ENCODE assay signal across 17 cellular contexts in the genomic region with DNA sequence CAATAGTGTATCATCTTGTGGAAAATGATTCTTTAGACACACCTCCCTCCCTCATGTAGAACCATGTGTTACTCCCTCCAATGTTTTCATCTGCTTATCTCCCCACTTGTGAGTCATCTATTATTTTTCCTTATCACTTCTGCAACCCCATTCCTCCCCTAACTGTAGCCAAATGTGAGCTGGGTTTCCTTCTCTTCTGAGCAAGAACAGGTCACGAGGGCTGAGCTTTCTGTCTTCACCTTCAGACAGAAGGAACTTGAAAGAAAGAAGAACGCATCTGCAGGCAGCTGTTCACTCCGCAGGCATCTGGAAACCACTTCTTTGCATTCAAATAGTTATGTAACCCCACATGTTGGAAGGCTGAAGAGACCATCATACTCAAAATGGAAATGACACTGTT. TPM values are rescaled to one million over a fixed set of nuclear protein-coding genes. Genes with fewer than 3 reads are reported as not detected.
A peak's percentile ranks its signal among the peaks of the same experiment; 100 is the strongest.
DNase-seq lines count a peak whose midpoint lies in the region; ATAC-seq and TF ChIP-seq lines count a peak whose summit lies in the region.
"Had no signal": no experiment of that assay in that cellular context is flagged by ENCODE, and none has a peak within 500 bp of the region (broad histone marks: within the 10 kb centered on the region; RNA-seq: fewer than 3 reads in every experiment).

No MANE protein-coding gene starts in this region.

- in situ Hi-C loops in brain microvascular endothelial cell (cut with HindIII; ENCODE audit: low pct_ligation_motif_present, low sequenced_read_pairs): no loop called here

- no peak overlapping the region for H3K4me3 Mint-ChIP-seq in GM23338

- no peaks in the 10 kb centered on the region for H3K79me2 ChIP-seq in GM23338 (replicated peaks; ENCODE audit: insufficient read depth)
- H3K79me2 ChIP-seq: parathyroid adenoma had no signal

- H3K9me3 ChIP-seq in breast epithelium (peaks cover 0 to 8% of the 10 kb centered on the region in 2 donors), thyroid gland (no peaks in the 10 kb centered on the region)
- H3K9me3 ChIP-seq: suprapubic skin had no signal

- H3K4me3 ChIP-seq in GM23338 (no peak overlapping the region), brain microvascular endothelial cell (ENCODE audit: low read depth, low read length) (no peak overlapping the region), breast epithelium (no peak overlapping the region), thyroid gland (replicated peaks in 1 of 3) (no peak overlapping the region)
- H3K4me3 ChIP-seq: suprapubic skin had no signal

- H3K27me3 Mint-ChIP-seq in GM23338 (ENCODE audit: insufficient read depth, low read depth, poor library complexity): no peaks in the 10 kb centered on the region

- H3K9me2 ChIP-seq in GM23338 (ENCODE audit: insufficient read depth): no peaks in the 10 kb centered on the region; the same call in 1 of the 2 replicates

- H3K9me3 Mint-ChIP-seq in GM23338: peaks cover 29% of the 10 kb centered on the region

- H3K4me1 ChIP-seq in GM23338 (ENCODE audit: insufficient read depth) (no peaks in the 10 kb centered on the region), breast epithelium (no peaks in the 10 kb centered on the region), thyroid gland (no peaks in the 10 kb centered on the region)
- H3K4me1 ChIP-seq: parathyroid adenoma, suprapubic skin had no signal

- H3K36me3 ChIP-seq in GM23338 (ENCODE audit: insufficient read depth) (no peaks in the 10 kb centered on the region), brain microvascular endothelial cell (replicated peaks) (no peaks in the 10 kb centered on the region), breast epithelium (no peaks in the 10 kb centered on the region), thyroid gland (no peaks in the 10 kb centered on the region)
- H3K36me3 ChIP-seq: suprapubic skin had no signal

- H2AFZ ChIP-seq in GM23338: 0 out of 2 replicates have a peak overlapping the region, but pooled peaks have one; percentile 38
- H2AFZ ChIP-seq: parathyroid adenoma had no signal

- 72 to 85% methylated on average over 3 of the region's 3 CpGs for WGBS in thyroid gland, 2 donors

- peaks cover 5% of the 10 kb centered on the region; the same call in 2 of the 3 replicates for H3K4me1 Mint-ChIP-seq in GM23338

- H3K27me3 ChIP-seq in GM23338 (ENCODE audit: insufficient read depth) (no peaks in the 10 kb centered on the region), brain microvascular endothelial cell (replicated peaks) (no peaks in the 10 kb centered on the region), breast epithelium (peaks cover 0 to 25% of the 10 kb centered on the region in 2 donors), thyroid gland (no peaks in the 10 kb centered on the region)
- H3K27me3 ChIP-seq: suprapubic skin had no signal

- no peak overlapping the region for H3K27ac ChIP-seq in GM23338 (ENCODE audit: low read depth)
- H3K27ac ChIP-seq in brain microvascular endothelial cell: no peak overlapping the region
- no peak overlapping the region for H3K27ac ChIP-seq in breast epithelium
- H3K27ac ChIP-seq in thyroid gland: no peak overlapping the region
- H3K27ac ChIP-seq: parathyroid adenoma, suprapubic skin had no signal

- no peak for ATAC-seq in GM23338
- ATAC-seq: Panc1 had no signal

- DNase-seq in A172 (ENCODE audit: low spot score) (peak; percentile 45), GM23338 (ENCODE audit: low spot score) (no peak), NAMALWA (ENCODE audit: low spot score) (peak; percentile 51), brain microvascular endothelial cell (peak; percentile 8), breast epithelium (ENCODE audit: low spot score in 2 of 2) (no peak), thyroid gland (no peak), NCI-H69 (lab: John Stamatoyannopoulos, UW) (no peak), posterior vena cava (ENCODE audit: low spot score) (no peak)
- DNase-seq: activated CD4-positive, alpha-beta T cell treated with anti-CD3 and anti-CD28 coated beads, Interleukin-2, amount 50 U/mL, for 48 hours; effector memory CD4-positive, alpha-beta T cell had no signal

- no peak overlapping the region for H3K4me2 ChIP-seq in GM23338

- TF ChIP-seq POLR2A in breast epithelium (IDR thresholded peaks at IDR 0.05) (no peak), thyroid gland (IDR thresholded peaks at IDR 0.05) (no peak)

- no peak for TF ChIP-seq CTCF in GM23338 (conservative IDR thresholded peaks at IDR 0.05; ENCODE audit: low read depth in 2 of 2)
- no peak for TF ChIP-seq CTCF in brain microvascular endothelial cell (IDR thresholded peaks at IDR 0.05; ENCODE audit: low read depth, low read length, missing control alignments)
- no peak for TF ChIP-seq CTCF in breast epithelium (IDR thresholded peaks at IDR 0.05)
- TF ChIP-seq CTCF in thyroid gland (IDR thresholded peaks at IDR 0.05): no peak

- no peaks in the 10 kb centered on the region for H4K20me1 ChIP-seq in GM23338 (replicated peaks; ENCODE audit: insufficient read depth)

- H3F3A ChIP-seq in GM23338 (replicated peaks; ENCODE audit: low read depth): no peaks in the 10 kb centered on the region

- no peak overlapping the region for H3K27ac Mint-ChIP-seq in GM23338

- peaks cover 32% of the 10 kb centered on the region for H3K36me3 Mint-ChIP-seq in GM23338 (ENCODE audit: low read depth)

- intact Hi-C loops in breast epithelium (cut with DNase I; ENCODE audit: low total_unique reads): no loop called here
- intact Hi-C loops in thyroid gland (cut with DNase I): no loop called here
- intact Hi-C loops in posterior vena cava (cut with DNase I): no loop called here

TF ChIP-seq in GM23338, 12 proteins besides CTCF, POLR2A, EP300 and RAD21 (continues in another document):
- no peak for TF ChIP-seq ZNF114 (CRISPR knock-in tag; IDR thresholded peaks at IDR 0.05)
- TF ChIP-seq, protein P1, sequence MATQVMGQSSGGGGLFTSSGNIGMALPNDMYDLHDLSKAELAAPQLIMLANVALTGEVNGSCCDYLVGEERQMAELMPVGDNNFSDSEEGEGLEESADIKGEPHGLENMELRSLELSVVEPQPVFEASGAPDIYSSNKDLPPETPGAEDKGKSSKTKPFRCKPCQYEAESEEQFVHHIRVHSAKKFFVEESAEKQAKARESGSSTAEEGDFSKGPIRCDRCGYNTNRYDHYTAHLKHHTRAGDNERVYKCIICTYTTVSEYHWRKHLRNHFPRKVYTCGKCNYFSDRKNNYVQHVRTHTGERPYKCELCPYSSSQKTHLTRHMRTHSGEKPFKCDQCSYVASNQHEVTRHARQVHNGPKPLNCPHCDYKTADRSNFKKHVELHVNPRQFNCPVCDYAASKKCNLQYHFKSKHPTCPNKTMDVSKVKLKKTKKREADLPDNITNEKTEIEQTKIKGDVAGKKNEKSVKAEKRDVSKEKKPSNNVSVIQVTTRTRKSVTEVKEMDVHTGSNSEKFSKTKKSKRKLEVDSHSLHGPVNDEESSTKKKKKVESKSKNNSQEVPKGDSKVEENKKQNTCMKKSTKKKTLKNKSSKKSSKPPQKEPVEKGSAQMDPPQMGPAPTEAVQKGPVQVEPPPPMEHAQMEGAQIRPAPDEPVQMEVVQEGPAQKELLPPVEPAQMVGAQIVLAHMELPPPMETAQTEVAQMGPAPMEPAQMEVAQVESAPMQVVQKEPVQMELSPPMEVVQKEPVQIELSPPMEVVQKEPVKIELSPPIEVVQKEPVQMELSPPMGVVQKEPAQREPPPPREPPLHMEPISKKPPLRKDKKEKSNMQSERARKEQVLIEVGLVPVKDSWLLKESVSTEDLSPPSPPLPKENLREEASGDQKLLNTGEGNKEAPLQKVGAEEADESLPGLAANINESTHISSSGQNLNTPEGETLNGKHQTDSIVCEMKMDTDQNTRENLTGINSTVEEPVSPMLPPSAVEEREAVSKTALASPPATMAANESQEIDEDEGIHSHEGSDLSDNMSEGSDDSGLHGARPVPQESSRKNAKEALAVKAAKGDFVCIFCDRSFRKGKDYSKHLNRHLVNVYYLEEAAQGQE (IDR thresholded peaks at IDR 0.05; ENCODE audit: unreplicated experiment): no peak

RNA-seq across cellular contexts. Expression of a gene that starts 1.8 kb away (rescaled TPM):
- total RNA-seq in A172 (2014; rRNA removed; shearing (Covaris generic)): not detected in 2 replicates
- not detected in 2 replicates for total RNA-seq in GM23338 (2014; rRNA removed; shearing (Covaris generic))
- polyA plus RNA-seq in GM23338 (2016; fragmentation: Nextera tagmentation; extraction: Ambion mirVana): not detected in 2 replicates
- total RNA-seq in breast epithelium (not detected), thyroid gland (not detected), posterior vena cava (not detected)
- total RNA-seq: bronchial epithelial cell, glomerular endothelial cell, M059J, suprapubic skin had no signal
- polyA plus RNA-seq: keratinocyte had no signal

Comparison
In these comparisons a context has a peak if more than half of its experiments do, and no peak if none do; other contexts are left out.
1. DNase-seq: peak in A172 (single experiment), NAMALWA (single experiment) and brain microvascular endothelial cell (single experiment); none in GM23338 (single experiment), breast epithelium (0 of 2), thyroid gland (0 of 2), NCI-H69 (single experiment) and posterior vena cava (single experiment).